In genomic region chr7:108079291-108080057, GRCh38 we compare ENCODE assay signal across 12 cellular contexts. TPM values are rescaled to one million over a fixed set of nuclear protein-coding genes. Genes with fewer than 3 reads are reported as not detected.
DNase-seq lines count a peak whose midpoint lies in the region; TF ChIP-seq lines count a peak whose summit lies in the region.
"Had no signal": no experiment of that assay in that cellular context is flagged by ENCODE, and none has a peak within 500 bp of the region (broad histone marks: within the 10 kb centered on the region; RNA-seq: fewer than 3 reads in every experiment).

No MANE protein-coding gene starts in this region.

- peak overlapping the region; percentile 78 for H3K27ac ChIP-seq in A673 (ENCODE audit: low read depth, low read length, poor library complexity, severe bottlenecking)
- H3K27ac ChIP-seq: BLaER1 treated with 17β-estradiol and CSF1 and Interleukin-3, amounts not matched to agents 10 nM and 100 nM had no signal

- intact Hi-C loops in A673 (cut with micrococcal nuclease; ENCODE audit: unreplicated experiment) = no loop called here

- DNase-seq in A673 (ENCODE audit: low spot score) (peak; percentile 87), HT-29 (ENCODE audit: low spot score) (peak; percentile 61), astrocyte of the spinal cord (ENCODE audit: low read depth, low spot score) (peak; percentile 92), islet precursor cell (peak; percentile 72), SIG-M5 (lab: John Stamatoyannopoulos, UW) (no peak), medulla oblongata (ENCODE audit: extremely low spot score) (no peak), mucosa of gallbladder (ENCODE audit: low spot score) (no peak), BE2C (no peak)
- DNase-seq: activated CD4-positive, CD25-positive, alpha-beta regulatory T cell; heart left ventricle had no signal

- CTCF ChIA-PET in A673 (lab: Charles Lee) = interaction anchor here (0.6 kb wide), 1 partner anchor 158 kb away, joined by 3 read pairs; no protein-coding TSS in a partner anchor

- BruUV-seq in A673 (replicated peaks; lab: Mats Ljungman, UMichigan) = no TSS peak

- H3K27me3 ChIP-seq in A673 (replicated peaks; ENCODE audit: insufficient read depth, low read depth, low read length, poor library complexity) = no peaks in the 10 kb centered on the region
- H3K27me3 ChIP-seq in BE2C = no peaks in the 10 kb centered on the region
- H3K27me3 ChIP-seq: BLaER1 treated with 17β-estradiol and CSF1 and Interleukin-3, amounts not matched to agents 10 nM and 100 nM; heart left ventricle had no signal

- POLR2A ChIA-PET in A673 (lab: Charles Lee; ENCODE audit: low non-redundant PET) = no interaction called here

- H3K4me3 ChIP-seq in A673 (ENCODE audit: low read depth, low read length, poor library complexity, severe bottlenecking) (no peak overlapping the region), astrocyte of the spinal cord (ENCODE audit: low read depth, low read length) (no peak overlapping the region), BE2C (ENCODE audit: low read depth, low read length) (no peak overlapping the region)
- H3K4me3 ChIP-seq: BLaER1 treated with 17β-estradiol and CSF1 and Interleukin-3, amounts not matched to agents 10 nM and 100 nM; heart left ventricle had no signal

- peaks cover 5% of the 10 kb centered on the region for H3K9me3 ChIP-seq in A673 (ENCODE audit: low read depth, low read length, poor library complexity, severe bottlenecking)
- no peaks in the 10 kb centered on the region for H3K9me3 ChIP-seq in BE2C

- H3K4me1 ChIP-seq in A673 (ENCODE audit: insufficient read depth, low read length, poor library complexity, severe bottlenecking) = peaks cover 29% of the 10 kb centered on the region
- H3K4me1 ChIP-seq in BE2C = peaks cover 5% of the 10 kb centered on the region

- in situ Hi-C loops in astrocyte of the spinal cord (cut with HindIII; ENCODE audit: low sequenced_read_pairs) = no loop called here

- H3K36me3 ChIP-seq in A673 (ENCODE audit: insufficient read depth, low read length, poor library complexity, severe bottlenecking) (no peaks in the 10 kb centered on the region), BE2C (no peaks in the 10 kb centered on the region; the same call in 1 of the 2 replicates)
- H3K36me3 ChIP-seq: BLaER1 treated with 17β-estradiol and CSF1 and Interleukin-3, amounts not matched to agents 10 nM and 100 nM; heart left ventricle had no signal

- no peak for TF ChIP-seq CTCF in A673 (conservative IDR thresholded peaks at IDR 0.05; ENCODE audit: low read depth, low read length)
- no peak for TF ChIP-seq CTCF in astrocyte of the spinal cord (IDR thresholded peaks at IDR 0.05; ENCODE audit: low read depth, low read length)
- no peak for TF ChIP-seq CTCF in BE2C (IDR thresholded peaks at IDR 0.05; ENCODE audit: low read depth, low read length)

RNA-seq across cellular contexts. Expression of gene LAMB4, which starts 50.7 kb away (rescaled TPM):
- total RNA-seq in A673 (2021) (0.09 and 0.21 TPM in 2 replicates), mucosa of gallbladder (0.83 TPM)
- total RNA-seq in HT-29 (2014; rRNA removed; shearing (Covaris generic)) = 0.03 TPM in 1 of 2 replicates, not detected in the other
- 0.80 TPM for polyA plus RNA-seq in BE2C (2012; ENCODE audit: insufficient read depth, insufficient read length, low read depth)
- total RNA-seq: activated naive CD4-positive, alpha-beta T cell treated with anti-CD3 and anti-CD28 coated beads, Interleukin-2, amount 50 U/mL, for 72 hours had no signal

Comparison
In these comparisons a context has a peak if more than half of its experiments do, and no peak if none do; other contexts are left out.
1. DNase-seq: peak in A673 (single experiment), HT-29 (single experiment), astrocyte of the spinal cord (single experiment) and islet precursor cell (single experiment); none in SIG-M5 (single experiment), medulla oblongata (single experiment), mucosa of gallbladder (single experiment) and BE2C (single experiment).